ENCODE assay signal across 24 cellular contexts in genomic region chr3:13578246-13578645, GRCh38. TPM values are rescaled to one million over a fixed set of nuclear protein-coding genes. Genes with fewer than 3 reads are reported as not detected.
"Had no signal": no experiment of that assay in that cellular context is flagged by ENCODE, and none has a peak within 500 bp of the region (broad histone marks: within the 10 kb centered on the region; RNA-seq: fewer than 3 reads in every experiment).

No MANE protein-coding gene starts in this region.

- FAIRE-seq: astrocyte, TTC549 had no signal

- ATAC-seq: activated CD8-positive, alpha-beta memory T cell treated with anti-CD3 and anti-CD28 coated beads, Interleukin-2, amount 10 ng/mL, durations not matched to agents 7 days and 5 days; activated naive CD4-positive, alpha-beta T cell treated with anti-CD3 and anti-CD28 coated beads, Interleukin-2, amount 50 U/mL, for 72 hours; activated naive CD8-positive, alpha-beta T cell treated with anti-CD3 and anti-CD28 coated beads, Interleukin-2, amount 50 U/mL, for 24 hours had no signal

- DNase-seq: activated B cell treated with CpG ODN at 0.5 μM for 24 hours; activated CD4-positive, alpha-beta T cell treated with anti-CD3 and anti-CD28 coated beads for 1 hour; activated CD4-positive, alpha-beta T cell treated with anti-CD3 and anti-CD28 coated beads, Interleukin-2, amount 10 ng/mL, durations not matched to agents 24 days and 14 days; activated CD4-positive, alpha-beta T cell treated with anti-CD3 and anti-CD28 coated beads, Interleukin-2, amount 50 U/mL, for 48 hours; activated CD8-positive, alpha-beta memory T cell treated with anti-CD3 and anti-CD28 coated beads, Interleukin-2, amount 10 ng/mL, durations not matched to agents 7 days and 5 days; activated effector memory CD4-positive, alpha-beta T cell treated with anti-CD3 and anti-CD28 coated beads, Interleukin-2, amount 50 U/mL, for 16 hours; activated naive CD4-positive, alpha-beta T cell treated with Interleukin-2 at 50 U/mL for 16 hours; activated naive CD8-positive, alpha-beta T cell treated with anti-CD3 and anti-CD28 coated beads, Interleukin-2, amount 50 U/mL, for 24 hours; activated T-cell treated with anti-CD3 and anti-CD28 coated beads, Interleukin-2, amount 50 U/mL, for 24 hours; amniotic stem cell; KG1; NCI-H1048; NCI-H146; NCI-H187 treated with DMSO at 0.1 percent for 48 hours; NCI-H2081 treated with DMSO at 0.1 percent for 48 hours; NCI-H2227 treated with DMSO at 0.1 percent for 48 hours; SIG-M5; T-helper 2 cell; T1000 had no signal

RNA-seq across cellular contexts. Expression of gene FBLN2, which starts 29.3 kb away (rescaled TPM):
- total RNA-seq: activated CD4-positive, alpha-beta T cell treated with anti-CD3 and anti-CD28 coated beads, Interleukin-2, amount 10 ng/mL, durations not matched to agents 24 days and 14 days; activated naive CD4-positive, alpha-beta T cell treated with anti-CD3 and anti-CD28 coated beads, Interleukin-2, amount 50 U/mL, for 72 hours; activated T-helper 1 cell treated with anti-CD3 and anti-CD28 coated beads, Interleukin-12 subunit alpha, Interleukin-12 subunit beta, Interleukin-2, Interleukin-4 antibody, amounts not matched to agents 30 ng/mL and 10 ng/mL and 1 ng/mL, durations not matched to agents 14 hours and 24 hours and 36 hours; NCI-H460 had no signal
